1 cellular context compared by ENCODE assay signal in the genomic region with DNA sequence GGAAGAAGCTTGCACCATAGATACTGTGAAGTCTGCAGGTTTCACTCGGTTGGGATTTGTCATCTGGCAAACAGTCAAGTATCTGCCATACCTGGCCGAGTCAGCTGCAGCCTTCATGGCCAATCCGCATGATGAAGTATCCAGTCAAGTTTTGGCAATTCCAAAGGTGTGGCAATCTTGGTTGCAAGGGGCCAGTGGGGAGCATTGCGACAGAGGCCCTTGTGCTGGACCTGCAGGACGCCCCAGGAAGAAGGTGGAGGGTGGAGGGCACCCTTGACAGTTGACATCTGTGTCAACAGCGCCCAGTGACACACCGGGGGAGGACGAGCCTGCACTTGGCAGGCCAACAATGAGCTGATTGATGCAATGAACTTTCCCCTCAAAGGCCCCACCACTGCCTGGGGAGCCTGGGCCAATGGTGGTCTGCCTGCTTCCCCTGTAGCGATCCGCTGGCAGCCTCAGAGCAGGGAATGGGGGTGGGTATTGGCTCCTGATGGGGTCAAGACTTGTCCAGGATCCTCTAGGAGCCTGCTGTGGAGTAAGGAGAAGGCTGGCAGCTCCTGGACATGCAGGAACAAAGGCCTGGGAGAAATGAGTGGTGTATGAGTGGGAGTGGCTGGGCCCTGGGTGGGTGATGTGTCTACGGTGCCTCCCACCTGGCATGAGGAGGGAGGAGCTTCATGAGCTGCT.
TF ChIP-seq lines count a peak whose summit lies in the region.

No MANE protein-coding gene starts in this region.

TF ChIP-seq in HepG2, 621 proteins besides CTCF, POLR2A, EP300 and RAD21 (continued from another document and continues in another):
- peak; percentile 62; the same call in 1 of the 2 replicates for TF ChIP-seq TBX3 (IDR thresholded peaks at IDR 0.05; ENCODE audit: borderline replicate concordance)
- TF ChIP-seq AKNA (CRISPR knock-in tag; IDR thresholded peaks at IDR 0.05; ENCODE audit: borderline replicate concordance): no peak
- peak; percentile 52; the same call in 1 of the 2 replicates for TF ChIP-seq ZNF772 (CRISPR knock-in tag; IDR thresholded peaks at IDR 0.05)
- TF ChIP-seq KIAA2018 (CRISPR knock-in tag; IDR thresholded peaks at IDR 0.05; ENCODE audit: borderline replicate concordance): no peak
- TF ChIP-seq, protein P1, sequence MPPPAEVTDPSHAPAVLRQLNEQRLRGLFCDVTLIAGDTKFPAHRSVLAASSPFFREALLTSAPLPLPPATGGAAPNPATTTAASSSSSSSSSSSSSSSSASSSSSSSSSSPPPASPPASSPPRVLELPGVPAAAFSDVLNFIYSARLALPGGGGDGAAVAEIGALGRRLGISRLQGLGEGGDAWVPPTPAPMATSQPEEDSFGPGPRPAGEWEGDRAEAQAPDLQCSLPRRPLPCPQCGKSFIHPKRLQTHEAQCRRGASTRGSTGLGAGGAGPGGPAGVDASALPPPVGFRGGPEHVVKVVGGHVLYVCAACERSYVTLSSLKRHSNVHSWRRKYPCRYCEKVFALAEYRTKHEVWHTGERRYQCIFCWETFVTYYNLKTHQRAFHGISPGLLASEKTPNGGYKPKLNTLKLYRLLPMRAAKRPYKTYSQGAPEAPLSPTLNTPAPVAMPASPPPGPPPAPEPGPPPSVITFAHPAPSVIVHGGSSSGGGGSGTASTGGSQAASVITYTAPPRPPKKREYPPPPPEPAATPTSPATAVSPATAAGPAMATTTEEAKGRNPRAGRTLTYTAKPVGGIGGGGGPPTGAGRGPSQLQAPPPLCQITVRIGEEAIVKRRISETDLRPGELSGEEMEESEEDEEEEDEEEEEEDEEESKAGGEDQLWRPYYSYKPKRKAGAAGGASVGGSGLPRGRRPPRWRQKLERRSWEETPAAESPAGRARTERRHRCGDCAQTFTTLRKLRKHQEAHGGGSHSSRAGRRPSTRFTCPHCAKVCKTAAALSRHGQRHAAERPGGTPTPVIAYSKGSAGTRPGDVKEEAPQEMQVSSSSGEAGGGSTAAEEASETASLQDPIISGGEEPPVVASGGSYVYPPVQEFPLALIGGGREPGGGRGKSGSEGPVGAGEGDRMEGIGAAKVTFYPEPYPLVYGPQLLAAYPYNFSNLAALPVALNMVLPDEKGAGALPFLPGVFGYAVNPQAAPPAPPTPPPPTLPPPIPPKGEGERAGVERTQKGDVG (CRISPR knock-in tag; IDR thresholded peaks at IDR 0.05; ENCODE audit: borderline replicate concordance): peak; percentile 71; the same call in 1 of the 2 replicates
- TF ChIP-seq MTA3 (CRISPR knock-in tag; IDR thresholded peaks at IDR 0.05): no peak
- TF ChIP-seq ZBTB43 (CRISPR knock-in tag; conservative IDR thresholded peaks at IDR 0.05): no peak; the same call in 1 of the 2 replicates
- TF ChIP-seq ZNF567 (CRISPR knock-in tag; IDR thresholded peaks at IDR 0.05; ENCODE audit: borderline replicate concordance): no peak
- no peak for TF ChIP-seq ZNF841 (CRISPR knock-in tag; IDR thresholded peaks at IDR 0.05; ENCODE audit: borderline replicate concordance)
- TF ChIP-seq ZNF232 (CRISPR knock-in tag; IDR thresholded peaks at IDR 0.05; ENCODE audit: borderline replicate concordance): peak; percentile 46; the same call in 1 of the 2 replicates
- TF ChIP-seq SP140L (CRISPR knock-in tag; IDR thresholded peaks at IDR 0.05; ENCODE audit: borderline replicate concordance): no peak
- TF ChIP-seq E2F1 (CRISPR knock-in tag; IDR thresholded peaks at IDR 0.05): no peak
- TF ChIP-seq AGO2 (optimal IDR thresholded peaks at IDR 0.05; ENCODE audit: low read depth, low read length): no peak
- TF ChIP-seq DBP (CRISPR knock-in tag; IDR thresholded peaks at IDR 0.05; ENCODE audit: not compliant biosample characterization): no peak
- TF ChIP-seq MTA1 (CRISPR knock-in tag; IDR thresholded peaks at IDR 0.05; ENCODE audit: borderline replicate concordance): peak; percentile 99
- peak; percentile 46; the same call in 1 of the 2 replicates for TF ChIP-seq TOPORS (CRISPR knock-in tag; IDR thresholded peaks at IDR 0.05)
- peak; percentile 62 for TF ChIP-seq JUND (CRISPR knock-in tag; IDR thresholded peaks at IDR 0.05)
- no peak for TF ChIP-seq ZNF7 (CRISPR knock-in tag; IDR thresholded peaks at IDR 0.05)
- TF ChIP-seq SAP130 (CRISPR knock-in tag; IDR thresholded peaks at IDR 0.05; ENCODE audit: low read depth): peak; percentile 97
- no peak; the same call in 1 of the 2 replicates for TF ChIP-seq ZNF605 (CRISPR knock-in tag; IDR thresholded peaks at IDR 0.05)
- TF ChIP-seq TCF12 (IDR thresholded peaks at IDR 0.05): no peak
- TF ChIP-seq TCF12 (CRISPR knock-in tag; IDR thresholded peaks at IDR 0.05): peak; percentile 94; the same call in 1 of the 2 replicates
- peak; percentile 100 for TF ChIP-seq CBX5 (CRISPR knock-in tag; IDR thresholded peaks at IDR 0.05; ENCODE audit: borderline replicate concordance)
- peak; percentile 56; the same call in 1 of the 2 replicates for TF ChIP-seq RBFOX2 (IDR thresholded peaks at IDR 0.05; ENCODE audit: low read depth, low read length)
- no peak for TF ChIP-seq MBD4 (IDR thresholded peaks at IDR 0.05; ENCODE audit: borderline replicate concordance, low read length)
- TF ChIP-seq RFX1 (IDR thresholded peaks at IDR 0.05): no peak
- TF ChIP-seq ZNF660 (CRISPR knock-in tag; IDR thresholded peaks at IDR 0.05; ENCODE audit: borderline replicate concordance, low read depth): no peak
- no peak for TF ChIP-seq NRL (CRISPR knock-in tag; IDR thresholded peaks at IDR 0.05; ENCODE audit: borderline replicate concordance)
- peak; percentile 90; the same call in 1 of the 2 replicates for TF ChIP-seq KDM4B (CRISPR knock-in tag; IDR thresholded peaks at IDR 0.05)
- TF ChIP-seq GTF2F1 (IDR thresholded peaks at IDR 0.05; ENCODE audit: low read length): no peak
- TF ChIP-seq SRY (CRISPR knock-in tag; IDR thresholded peaks at IDR 0.05): no peak
- TF ChIP-seq ZNF263 (CRISPR knock-in tag; IDR thresholded peaks at IDR 0.05): no peak
